Comparison of ENCODE assay signal across 8 cellular contexts in the genomic region with DNA sequence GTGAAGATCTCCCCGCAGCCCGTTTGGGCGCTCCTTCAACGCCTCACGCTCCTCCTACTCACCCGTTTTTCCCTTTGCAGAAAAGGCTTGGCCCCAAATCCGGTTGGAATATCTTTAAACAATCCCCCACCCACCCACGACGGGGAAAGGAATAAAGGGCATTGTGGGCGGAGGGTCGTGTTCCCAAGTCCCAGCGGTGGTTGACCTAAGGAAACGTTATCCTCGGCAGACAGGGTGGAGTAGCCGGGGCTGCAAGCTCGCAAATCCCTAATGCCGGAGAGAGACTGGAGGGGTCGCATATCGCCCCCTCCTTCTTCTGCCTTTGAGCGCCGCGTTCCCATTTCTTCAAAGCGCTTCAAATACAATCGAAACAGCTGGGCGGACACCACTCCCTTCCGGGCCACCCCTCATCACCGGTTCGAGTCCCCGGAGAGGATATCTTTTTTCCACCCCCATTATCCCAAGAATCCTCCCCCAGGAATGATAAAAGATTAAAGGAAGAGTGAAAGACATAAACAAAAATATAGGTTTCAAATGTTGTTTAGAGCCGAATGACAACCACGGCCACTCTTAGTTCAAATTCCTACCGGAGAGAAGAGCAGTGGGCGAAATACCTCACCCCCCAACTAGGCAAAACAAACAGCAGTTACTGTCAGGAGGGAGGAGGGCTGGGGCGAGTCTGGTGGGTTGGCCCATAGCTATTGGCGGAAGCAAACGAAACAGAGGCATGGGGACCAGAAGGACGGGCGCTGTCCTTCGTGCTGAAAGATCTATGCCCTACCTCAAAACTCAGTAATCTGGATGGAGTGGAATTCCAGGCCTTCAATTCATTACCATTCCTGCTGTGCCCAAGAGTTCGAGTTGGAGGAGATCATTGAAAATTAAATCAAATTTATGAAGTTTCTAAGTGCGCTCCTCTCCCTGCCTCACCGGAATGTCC. TPM values are rescaled to one million over a fixed set of nuclear protein-coding genes. Genes with fewer than 3 reads are reported as not detected.
DNase-seq lines count a peak whose midpoint lies in the region; ATAC-seq, FAIRE-seq and TF ChIP-seq lines count a peak whose summit lies in the region.

No MANE protein-coding gene starts in this region.

- H3K27ac ChIP-seq in HepG2 (ENCODE audit: extremely low read length, insufficient read depth, low read length), result no peak overlapping the region

- TF ChIP-seq POLR2A in HepG2 (IDR thresholded peaks at IDR 0.05; ENCODE audit: insufficient read depth in 1 of 2, low read depth in 2 of 2, low read length in 2 of 2), result no peak

- peak; percentile 57 to 64 for DNase-seq in Caco-2
- peak; percentile 41 for DNase-seq in HuH-7.5 (ENCODE audit: low spot score)
- peak; percentile 42 for DNase-seq in activated CD4-positive, alpha-beta memory T cell treated with anti-CD3 and anti-CD28 coated beads, Interleukin-2, amount 10 ng/mL, durations not matched to agents 7 days and 5 days
- peak; percentile 41 for DNase-seq in HepG2 (ENCODE audit: low spot score)
- no peak for DNase-seq in chondrocyte (ENCODE audit: low spot score)
- DNase-seq in NK-92 treated with Interleukin-12 subunit alpha and Interleukin-12 subunit beta, amount 100 ng/mL, for 24 hours (lab: John Stamatoyannopoulos, UW), result no peak
- no peak for DNase-seq in kidney glomerular epithelial cell (lab: John Stamatoyannopoulos, UW)

- peak overlapping the region; percentile 34 for H3K4me3 Mint-ChIP-seq in Caco-2 (ENCODE audit: unreplicated experiment)
- H3K4me3 Mint-ChIP-seq in activated CD4-positive, alpha-beta memory T cell treated with anti-CD3 and anti-CD28 coated beads, Interleukin-2, amount 10 ng/mL, durations not matched to agents 7 days and 5 days, result peak overlapping the region; percentile 10
- no peak overlapping the region for H3K4me3 Mint-ChIP-seq in chondrocyte (ENCODE audit: unreplicated experiment)

- BruUV-seq in Caco-2 (replicated peaks; lab: Mats Ljungman, UMichigan) (no TSS peak), HepG2 (replicated peaks; lab: Mats Ljungman, UMichigan) (no TSS peak)

- no peaks in the 10 kb centered on the region for H3K36me3 ChIP-seq in Caco-2 (ENCODE audit: control insufficient read depth, insufficient read depth, low read length)
- no peaks in the 10 kb centered on the region for H3K36me3 ChIP-seq in HepG2 (replicated peaks in 1 of 2; ENCODE audit: control insufficient read depth in 1 of 2, insufficient read depth in 2 of 2, low read length in 2 of 2)

- no peak for FAIRE-seq in HepG2 (lab: Jason Lieb, UNC)

- peaks cover 5% of the 10 kb centered on the region for H3K4me1 Mint-ChIP-seq in Caco-2 (ENCODE audit: low read depth, unreplicated experiment)
- peaks cover 40% of the 10 kb centered on the region for H3K4me1 Mint-ChIP-seq in activated CD4-positive, alpha-beta memory T cell treated with anti-CD3 and anti-CD28 coated beads, Interleukin-2, amount 10 ng/mL, durations not matched to agents 7 days and 5 days
- H3K4me1 Mint-ChIP-seq in chondrocyte (ENCODE audit: low read depth), result peaks cover 32% of the 10 kb centered on the region

- H3K9me3 Mint-ChIP-seq in Caco-2 (ENCODE audit: unreplicated experiment) (no peaks in the 10 kb centered on the region), chondrocyte (ENCODE audit: low read depth) (no peaks in the 10 kb centered on the region)
- no peaks in the 10 kb centered on the region for H3K9me3 Mint-ChIP-seq in activated CD4-positive, alpha-beta memory T cell treated with anti-CD3 and anti-CD28 coated beads, Interleukin-2, amount 10 ng/mL, durations not matched to agents 7 days and 5 days

- ATAC-seq in HepG2 (peak; percentile 3; the same call in 1 of the 3 replicates), GM18502 (IDR thresholded peaks at IDR 0.05; ENCODE audit: poor library complexity, unreplicated experiment) (no peak)

- no peaks in the 10 kb centered on the region for H3K79me2 ChIP-seq in HepG2 (ENCODE audit: insufficient read depth, low read length)

- no peak for TF ChIP-seq RAD21 in HepG2 (CRISPR knock-in tag; IDR thresholded peaks at IDR 0.05)

- H3K27me3 Mint-ChIP-seq in Caco-2 (ENCODE audit: insufficient read depth, unreplicated experiment) (peaks cover 7% of the 10 kb centered on the region), chondrocyte (ENCODE audit: low read depth) (peaks cover 77% of the 10 kb centered on the region)
- H3K27me3 Mint-ChIP-seq in activated CD4-positive, alpha-beta memory T cell treated with anti-CD3 and anti-CD28 coated beads, Interleukin-2, amount 10 ng/mL, durations not matched to agents 7 days and 5 days, result peaks cover 71% of the 10 kb centered on the region

- H3K36me3 Mint-ChIP-seq in Caco-2 (ENCODE audit: insufficient read depth, unreplicated experiment) (no peaks in the 10 kb centered on the region), chondrocyte (ENCODE audit: low read depth) (peaks cover 2% of the 10 kb centered on the region)
- H3K36me3 Mint-ChIP-seq in activated CD4-positive, alpha-beta memory T cell treated with anti-CD3 and anti-CD28 coated beads, Interleukin-2, amount 10 ng/mL, durations not matched to agents 7 days and 5 days (ENCODE audit: low read depth), result no peaks in the 10 kb centered on the region

- peaks cover 7% of the 10 kb centered on the region; the same call in 1 of the 2 replicates for H4K20me1 ChIP-seq in HepG2 (ENCODE audit: insufficient read depth, low read length)

- H3K9me3 ChIP-seq in Caco-2, result no peaks in the 10 kb centered on the region
- H3K9me3 ChIP-seq in HepG2 (ENCODE audit: low read length), result no peaks in the 10 kb centered on the region

- no peak overlapping the region for H2AFZ ChIP-seq in HepG2 (ENCODE audit: low read length)

- WGBS in HepG2 (ENCODE audit: low lambda C conversion rate), result 27% methylated on average over 42 of the region's 42 CpGs

- H3K4me3 ChIP-seq in Caco-2 (ENCODE audit: low read depth, low read length) (no peak overlapping the region), HepG2 (replicated peaks in 1 of 3; ENCODE audit: insufficient read depth in 1 of 3, low read depth in 2 of 3, low read length in 3 of 3) (no peak overlapping the region)

- CTCF ChIA-PET in Caco-2 (lab: Charles Lee), result interaction anchor here (0.6 to 1.4 kb wide), 5 partner anchors 50 to 414 kb away, joined by 3 to 5 read pairs (median 4); no protein-coding TSS in a partner anchor
- CTCF ChIA-PET in activated CD4-positive, alpha-beta memory T cell treated with anti-CD3 and anti-CD28 coated beads, Interleukin-2, amount 10 ng/mL, durations not matched to agents 7 days and 5 days (lab: Charles Lee), result interaction anchor here (0.6 to 3.8 kb wide), 24 partner anchors 10 to 577 kb away, joined by 3 to 35 read pairs (median 3); no protein-coding TSS in a partner anchor
- CTCF ChIA-PET in HepG2 (lab: Yijun Ruan, JAX; ENCODE audit: low intra/inter-chr PET ratio, low total read pairs), result interaction anchor here (1.0 to 5.6 kb wide), 6 partner anchors 405 to 453 kb away, joined by 3 to 61 read pairs (median 24); no protein-coding TSS in a partner anchor

- TF ChIP-seq CTCF in Caco-2 (IDR thresholded peaks at IDR 0.05; ENCODE audit: insufficient read depth in 1 of 2, low read depth in 1 of 2, low read length in 1 of 2, severe bottlenecking in 1 of 2, unreplicated experiment in 1 of 2), result no peak
- TF ChIP-seq CTCF in HepG2 (CRISPR knock-in tag; IDR thresholded peaks at IDR 0.05), result no peak; the same call in 1 of the 2 replicates
- no peak for TF ChIP-seq CTCF in chondrocyte (IDR thresholded peaks at IDR 0.05)

- H3K27ac Mint-ChIP-seq in Caco-2 (ENCODE audit: unreplicated experiment), result no peak overlapping the region
- peak overlapping the region; percentile 9 for H3K27ac Mint-ChIP-seq in activated CD4-positive, alpha-beta memory T cell treated with anti-CD3 and anti-CD28 coated beads, Interleukin-2, amount 10 ng/mL, durations not matched to agents 7 days and 5 days
- no peak overlapping the region for H3K27ac Mint-ChIP-seq in chondrocyte (ENCODE audit: unreplicated experiment)

- TF ChIP-seq EP300 in HepG2 (IDR thresholded peaks at IDR 0.05; ENCODE audit: low read depth in 2 of 2, low read length in 2 of 2), result no peak
- TF ChIP-seq EP300 in HepG2 (CRISPR knock-in tag; IDR thresholded peaks at IDR 0.05; ENCODE audit: borderline replicate concordance), result no peak

- intact Hi-C loops in Caco-2 (cut with micrococcal nuclease; ENCODE audit: unreplicated experiment), result loop anchor here (1.0 to 10.0 kb wide), 2 partner anchors 229 to 291 kb away; no protein-coding TSS in a partner anchor
- intact Hi-C loops in HepG2 (cut with micrococcal nuclease; ENCODE audit: unreplicated experiment), result loop anchor here (2.0 to 5.0 kb wide), 2 partner anchors 77 to 577 kb away; no protein-coding TSS in a partner anchor

- H3K9ac ChIP-seq in HepG2 (ENCODE audit: insufficient read depth, low read depth, low read length), result no peak overlapping the region

- in situ Hi-C loops in HepG2 (cut with HindIII; ENCODE audit: extremely low pct_ligation_motif_present, low pct_unique_long_range_greater_than_20kb), result loop anchor here (5.0 to 10.0 kb wide), 2 partner anchors 97 to 579 kb away; a partner anchor contains a TSS

- H3K27me3 ChIP-seq in Caco-2 (replicated peaks; ENCODE audit: control insufficient read depth, insufficient read depth, low read length), result no peaks in the 10 kb centered on the region
- peaks cover 19 to 61% of the 10 kb centered on the region in 2 experiments for H3K27me3 ChIP-seq in HepG2 (ENCODE audit: control insufficient read depth in 1 of 2, insufficient read depth in 2 of 2, low read length in 2 of 2)

- POLR2A ChIA-PET in Caco-2 (lab: Charles Lee) (no interaction called here), HepG2 (lab: Yijun Ruan, JAX) (no interaction called here)
- POLR2A ChIA-PET in activated CD4-positive, alpha-beta memory T cell treated with anti-CD3 and anti-CD28 coated beads, Interleukin-2, amount 10 ng/mL, durations not matched to agents 7 days and 5 days (lab: Charles Lee), result no interaction called here

- H3K4me2 ChIP-seq in HepG2 (ENCODE audit: low read depth, low read length), result no peak overlapping the region

- H3K4me1 ChIP-seq in Caco-2, result peaks cover 11% of the 10 kb centered on the region; the same call in 1 of the 2 replicates
- H3K4me1 ChIP-seq in HepG2 (ENCODE audit: insufficient read depth, low read length), result peaks cover 27% of the 10 kb centered on the region

RNA-seq across cellular contexts. Expression of a gene that starts 2.8 kb away (rescaled TPM):
- total RNA-seq in Caco-2 (2022) (14.7 and 18.5 TPM in 2 replicates), HepG2 (2016; rRNA removed; fragmentation: Illumina TruSeq; extraction: Trizol) (0.09 TPM in 1 of 2 replicates, not detected in the other), chondrocyte (not detected in 3 replicates)
- 1 to 10 TPM; 1.5 to 2.2 TPM for total RNA-seq in activated CD4-positive, alpha-beta memory T cell treated with anti-CD3 and anti-CD28 coated beads, Interleukin-2, amount 10 ng/mL, durations not matched to agents 7 days and 5 days
- total RNA-seq in HepG2 (2016; cell fraction: cytosol; rRNA removed; fragmentation: Illumina TruSeq; extraction: Trizol; ENCODE audit: low read depth), result not detected in 2 replicates
- total RNA-seq in HepG2 (2016; cell fraction: insoluble cytoplasmic fraction; rRNA removed; fragmentation: Illumina TruSeq; extraction: Trizol), result not detected in 2 replicates
- total RNA-seq in HepG2 (2016; cell fraction: membrane; rRNA removed; fragmentation: Illumina TruSeq; extraction: Trizol), result not detected in 2 replicates
- total RNA-seq in HepG2 (2016; cell fraction: nucleus; rRNA removed; fragmentation: Illumina TruSeq; extraction: Trizol), result not detected in 2 replicates
- 0.13 TPM in 1 of 2 replicates, not detected in the other for polyA plus RNA-seq in HepG2 (2011; rRNA removed)
- 0.23 TPM in 1 of 2 replicates, not detected in the other for polyA plus RNA-seq in HepG2 (2011; cell fraction: cytosol; rRNA removed)
- 0.24 and 0.31 TPM in 2 replicates for polyA plus RNA-seq in HepG2 (2011; cell fraction: nucleus; rRNA removed)
- polyA plus RNA-seq in HepG2 (2012), result 0.17 and 1.2 TPM in 2 replicates
- not detected in 2 replicates for polyA plus RNA-seq in HepG2 (2016; cell fraction: cytosol; fragmentation: Illumina TruSeq; extraction: Trizol; ENCODE audit: low read depth)
- polyA plus RNA-seq in HepG2 (2016; cell fraction: insoluble cytoplasmic fraction; fragmentation: Illumina TruSeq; extraction: Trizol; ENCODE audit: low read depth), result not detected in 2 replicates
- polyA plus RNA-seq in HepG2 (2016; cell fraction: membrane; fragmentation: Illumina TruSeq; extraction: Trizol; ENCODE audit: low read depth), result not detected in 2 replicates
- 0.17 TPM in 1 of 2 replicates, not detected in the other for polyA plus RNA-seq in HepG2 (2016; cell fraction: nucleus; fragmentation: Illumina TruSeq; extraction: Trizol; ENCODE audit: insufficient read depth, low read depth)
- polyA minus RNA-seq in HepG2 (2011; rRNA and poly(A)+ RNA removed; ENCODE audit: low replicate concordance), result 3.5 TPM in 1 of 2 replicates, not detected in the other
- not detected in 2 replicates for polyA minus RNA-seq in HepG2 (2011; cell fraction: cytosol; rRNA and poly(A)+ RNA removed)
- polyA minus RNA-seq in HepG2 (2011; cell fraction: nucleus; rRNA and poly(A)+ RNA removed), result not detected in 2 replicates

RNA-seq across cellular contexts. Expression of a gene that starts 43.7 kb away (rescaled TPM):
- total RNA-seq in Caco-2 (2022), result 3.1 and 3.3 TPM in 2 replicates
- not detected for total RNA-seq in activated CD4-positive, alpha-beta memory T cell treated with anti-CD3 and anti-CD28 coated beads, Interleukin-2, amount 10 ng/mL, durations not matched to agents 7 days and 5 days
- total RNA-seq in HepG2 (2016; rRNA removed; fragmentation: Illumina TruSeq; extraction: Trizol), result not detected in 2 replicates
- not detected in 2 replicates for total RNA-seq in HepG2 (2016; cell fraction: cytosol; rRNA removed; fragmentation: Illumina TruSeq; extraction: Trizol; ENCODE audit: low read depth)
- not detected in 2 replicates for total RNA-seq in HepG2 (2016; cell fraction: insoluble cytoplasmic fraction; rRNA removed; fragmentation: Illumina TruSeq; extraction: Trizol)
- not detected in 2 replicates for total RNA-seq in HepG2 (2016; cell fraction: membrane; rRNA removed; fragmentation: Illumina TruSeq; extraction: Trizol)
- not detected in 2 replicates for total RNA-seq in HepG2 (2016; cell fraction: nucleus; rRNA removed; fragmentation: Illumina TruSeq; extraction: Trizol)
- not detected in 2 replicates for polyA plus RNA-seq in HepG2 (2011; rRNA removed)
- not detected in 2 replicates for polyA plus RNA-seq in HepG2 (2011; cell fraction: cytosol; rRNA removed)
- not detected in 2 replicates for polyA plus RNA-seq in HepG2 (2011; cell fraction: nucleus; rRNA removed)
- not detected in 2 replicates for polyA plus RNA-seq in HepG2 (2012)
- not detected in 2 replicates for polyA plus RNA-seq in HepG2 (2016; cell fraction: cytosol; fragmentation: Illumina TruSeq; extraction: Trizol; ENCODE audit: low read depth)
- polyA plus RNA-seq in HepG2 (2016; cell fraction: insoluble cytoplasmic fraction; fragmentation: Illumina TruSeq; extraction: Trizol; ENCODE audit: low read depth), result not detected in 2 replicates
- not detected in 2 replicates for polyA plus RNA-seq in HepG2 (2016; cell fraction: membrane; fragmentation: Illumina TruSeq; extraction: Trizol; ENCODE audit: low read depth)
- polyA plus RNA-seq in HepG2 (2016; cell fraction: nucleus; fragmentation: Illumina TruSeq; extraction: Trizol; ENCODE audit: insufficient read depth, low read depth), result not detected in 2 replicates
- polyA minus RNA-seq in HepG2 (2011; rRNA and poly(A)+ RNA removed; ENCODE audit: low replicate concordance), result not detected in 2 replicates
- not detected in 2 replicates for polyA minus RNA-seq in HepG2 (2011; cell fraction: cytosol; rRNA and poly(A)+ RNA removed)
- not detected in 2 replicates for polyA minus RNA-seq in HepG2 (2011; cell fraction: nucleus; rRNA and poly(A)+ RNA removed)
- total RNA-seq in chondrocyte, result 2.1 to 2.6 TPM in 2 of 3 replicates, not detected in the other

Comparison
In these comparisons a context has a peak if more than half of its experiments do, and no peak if none do; other contexts are left out.
1. DNase-seq: peak in Caco-2 (2 of 2), HuH-7.5 (single experiment), activated CD4-positive, alpha-beta memory T cell treated with anti-CD3 and anti-CD28 coated beads, Interleukin-2, amount 10 ng/mL, durations not matched to agents 7 days and 5 days (single experiment) and HepG2 (single experiment); none in chondrocyte (single experiment), NK-92 treated with Interleukin-12 subunit alpha and Interleukin-12 subunit beta, amount 100 ng/mL, for 24 hours (single experiment) and kidney glomerular epithelial cell (single experiment).